Comparison of ENCODE assay signal across 1 cellular context in genomic region chr2:85785027-85785822, GRCh38.
TF ChIP-seq lines count a peak whose summit lies in the region.

No MANE protein-coding gene starts in this region.

TF ChIP-seq in IMR-90, 13 proteins besides CTCF, POLR2A, EP300 and RAD21 (continued from another document):
- TF ChIP-seq ELK1 (IDR thresholded peaks at IDR 0.05; ENCODE audit: borderline replicate concordance, low read depth, low read length) (no peak), NFE2L2 (IDR thresholded peaks at IDR 0.05; ENCODE audit: low read depth, low read length) (no peak), CEBPB (IDR thresholded peaks at IDR 0.05; ENCODE audit: low read depth, low read length) (no peak), USF2 (IDR thresholded peaks at IDR 0.05; ENCODE audit: low read depth, low read length) (no peak), RCOR1 (IDR thresholded peaks at IDR 0.05; ENCODE audit: insufficient replicate concordance, low read length) (no peak), FOS (IDR thresholded peaks at IDR 0.05; ENCODE audit: low read depth, low read length) (no peak), MAZ (IDR thresholded peaks at IDR 0.05; ENCODE audit: borderline replicate concordance, low read depth, low read length) (no peak), CHD1 (IDR thresholded peaks at IDR 0.05; ENCODE audit: low read depth, low read length) (no peak)
TF ChIP-seq in IMR-90: peak in this region for 0.
